8 cellular contexts compared by ENCODE assay signal in the genomic region with DNA sequence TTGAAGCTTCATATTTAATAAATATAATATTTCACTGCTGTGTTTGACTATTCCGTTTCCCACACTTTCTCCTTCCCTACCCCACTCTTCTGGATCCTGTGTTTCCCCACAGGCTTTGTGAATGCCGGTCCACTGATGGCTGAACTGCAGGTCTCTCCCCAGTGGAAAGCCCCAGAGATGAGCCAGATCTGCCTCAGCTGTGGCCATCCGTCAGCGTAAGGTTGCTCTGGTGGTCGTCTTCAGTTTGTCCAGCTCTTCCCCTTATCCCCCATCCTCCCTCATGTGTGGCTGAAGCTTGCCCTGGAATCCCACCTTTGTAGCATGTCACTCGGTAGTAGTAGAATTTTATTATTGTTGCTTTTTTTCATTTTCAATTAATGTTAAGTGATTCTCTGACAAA. TPM values are rescaled to one million over a fixed set of nuclear protein-coding genes. Genes with fewer than 3 reads are reported as not detected.
DNase-seq lines count a peak whose midpoint lies in the region; ATAC-seq and TF ChIP-seq lines count a peak whose summit lies in the region.

No MANE protein-coding gene starts in this region.

- peak overlapping the region; percentile 45 for H3K9ac ChIP-seq in OCI-LY1 (ENCODE audit: low read length)

- peak overlapping the region; percentile 12 for H3K4me3 ChIP-seq in OCI-LY1 (ENCODE audit: low read depth, low read length, poor library complexity, severe bottlenecking)
- H3K4me3 ChIP-seq in sigmoid colon = no peak overlapping the region

- BruUV-seq in Calu3 (replicated peaks; lab: Mats Ljungman, UMichigan) = no TSS peak

- TF ChIP-seq EP300 in sigmoid colon (IDR thresholded peaks at IDR 0.05) = no peak

- ATAC-seq in effector memory CD8-positive, alpha-beta T cell (replicated peaks) = no peak
- ATAC-seq in foreskin keratinocyte (no peak), GM18520 (IDR thresholded peaks at IDR 0.05; ENCODE audit: unreplicated experiment) (no peak), GM21390 (IDR thresholded peaks at IDR 0.05; ENCODE audit: unreplicated experiment) (no peak)

- peak overlapping the region; percentile 94 for H3K27ac ChIP-seq in OCI-LY1 (ENCODE audit: low read depth, low read length, poor library complexity, severe bottlenecking)
- peak overlapping the region; percentile 49 to 74 (median 62) for H3K27ac ChIP-seq in sigmoid colon
- H3K27ac ChIP-seq in foreskin keratinocyte = no peak overlapping the region

- H3K36me3 ChIP-seq in OCI-LY1 (ENCODE audit: insufficient read depth, low read length) (peaks cover 10% of the 10 kb centered on the region; the same call in 1 of the 2 replicates), sigmoid colon (no peaks in the 10 kb centered on the region)

- no peaks in the 10 kb centered on the region for H3K9me2 ChIP-seq in OCI-LY1 (ENCODE audit: low read depth, low read length)

- H3K9me3 ChIP-seq in OCI-LY1 (ENCODE audit: low read length) (no peaks in the 10 kb centered on the region), sigmoid colon (no peaks in the 10 kb centered on the region)

- 62% methylated on average over 6 of the region's 6 CpGs for WGBS in sigmoid colon, 2 donors

- H3K27me3 ChIP-seq in OCI-LY1 (ENCODE audit: insufficient read depth, low read length) = no peaks in the 10 kb centered on the region
- H3K27me3 ChIP-seq in sigmoid colon = no peaks in the 10 kb centered on the region
- H3K27me3 ChIP-seq in foreskin keratinocyte = no peaks in the 10 kb centered on the region

- H4K20me1 ChIP-seq in OCI-LY1 (ENCODE audit: insufficient read depth, low read length) = no peaks in the 10 kb centered on the region

- H2AFZ ChIP-seq in OCI-LY1 (ENCODE audit: low read length) = no peak overlapping the region

- H3K4me1 ChIP-seq in OCI-LY1 (ENCODE audit: insufficient read depth, low read length, severe bottlenecking) (peaks cover 91% of the 10 kb centered on the region), sigmoid colon (peaks cover 0 to 40% (median 23%) of the 10 kb centered on the region in 4 donors), foreskin keratinocyte (peaks cover 13% of the 10 kb centered on the region)

- no peaks in the 10 kb centered on the region for H3K27me3 Mint-ChIP-seq in Calu3 (ENCODE audit: unreplicated experiment)
- H3K27me3 Mint-ChIP-seq in effector memory CD8-positive, alpha-beta T cell = no peaks in the 10 kb centered on the region

- no peak for TF ChIP-seq CTCF in Calu3 (IDR thresholded peaks at IDR 0.05; ENCODE audit: unreplicated experiment)
- no peak for TF ChIP-seq CTCF in OCI-LY1 (IDR thresholded peaks at IDR 0.05; ENCODE audit: low read length)
- TF ChIP-seq CTCF in sigmoid colon (IDR thresholded peaks at IDR 0.05) = no peak
- no peak for TF ChIP-seq CTCF in foreskin keratinocyte (conservative IDR thresholded peaks at IDR 0.05)

- H3F3A ChIP-seq in OCI-LY1 (ENCODE audit: insufficient read depth, low read length) = 0 out of 2 replicates have a peak, but pooled peaks cover 7% of the 10 kb centered on the region

- intact Hi-C loops in Calu3 (cut with micrococcal nuclease; ENCODE audit: unreplicated experiment) = no loop called here
- intact Hi-C loops in sigmoid colon (cut with DNase I) = no loop called here

- peak overlapping the region; percentile 63 for H3K4me2 ChIP-seq in OCI-LY1 (ENCODE audit: low read length)

- DNase-seq in Calu3 (no peak), sigmoid colon (no peak), foreskin keratinocyte (no peak), medulla oblongata (ENCODE audit: extremely low spot score) (no peak)
- DNase-seq in effector memory CD8-positive, alpha-beta T cell = no peak

- CTCF ChIA-PET in Calu3 (lab: Charles Lee) = interaction anchor here (0.8 to 1.7 kb wide), 3 partner anchors 11 to 232 kb away, joined by 3 to 5 read pairs (median 5); partner anchors contain the start of gene SMAP2

- peaks cover 55% of the 10 kb centered on the region for H3K4me1 Mint-ChIP-seq in Calu3 (ENCODE audit: low read depth, unreplicated experiment)
- peaks cover 71 to 74% of the 10 kb centered on the region in 2 donors for H3K4me1 Mint-ChIP-seq in effector memory CD8-positive, alpha-beta T cell (ENCODE audit: low read depth in 2 of 2)

- H3K4me3 Mint-ChIP-seq in Calu3 (ENCODE audit: low read depth, unreplicated experiment) = peak overlapping the region; percentile 19
- H3K4me3 Mint-ChIP-seq in effector memory CD8-positive, alpha-beta T cell = peak overlapping the region; percentile 80 to 83

- H3K79me2 ChIP-seq in OCI-LY1 (ENCODE audit: insufficient read depth, low read length) = peaks cover 17% of the 10 kb centered on the region; the same call in 1 of the 2 replicates

- H3K36me3 Mint-ChIP-seq in Calu3 (ENCODE audit: insufficient read depth, unreplicated experiment) = no peaks in the 10 kb centered on the region
- peaks cover 57% of the 10 kb centered on the region for H3K36me3 Mint-ChIP-seq in effector memory CD8-positive, alpha-beta T cell (ENCODE audit: insufficient read depth)

- no peaks in the 10 kb centered on the region for H3K9me3 Mint-ChIP-seq in Calu3 (ENCODE audit: low read depth, unreplicated experiment)
- no peaks in the 10 kb centered on the region for H3K9me3 Mint-ChIP-seq in effector memory CD8-positive, alpha-beta T cell

- no peak for TF ChIP-seq POLR2A in sigmoid colon (IDR thresholded peaks at IDR 0.05)

- peak overlapping the region; percentile 42 for H3K27ac Mint-ChIP-seq in Calu3 (ENCODE audit: unreplicated experiment)
- H3K27ac Mint-ChIP-seq in effector memory CD8-positive, alpha-beta T cell = peak overlapping the region; percentile 97 to 99

RNA-seq across cellular contexts. Expression of gene SMAP2, which starts 11.4 kb away (rescaled TPM):
- 12.8 and 13.7 TPM in 2 replicates for total RNA-seq in Calu3 (2022)
- 10 to 100 TPM; 20.5 to 28.5 (median 25.5) TPM for total RNA-seq in sigmoid colon
- 100 to 1,000 TPM in 1 of 3 donors, 10 to 100 TPM in 2; 22.8 to 113 (median 24.3) TPM for polyA plus RNA-seq in sigmoid colon
- 20.4 and 20.9 TPM in 2 replicates for total RNA-seq in foreskin keratinocyte
- polyA plus RNA-seq in foreskin keratinocyte = 15.8 and 18.5 TPM in 2 replicates
